8 cellular contexts compared by ENCODE assay signal in the genomic region with DNA sequence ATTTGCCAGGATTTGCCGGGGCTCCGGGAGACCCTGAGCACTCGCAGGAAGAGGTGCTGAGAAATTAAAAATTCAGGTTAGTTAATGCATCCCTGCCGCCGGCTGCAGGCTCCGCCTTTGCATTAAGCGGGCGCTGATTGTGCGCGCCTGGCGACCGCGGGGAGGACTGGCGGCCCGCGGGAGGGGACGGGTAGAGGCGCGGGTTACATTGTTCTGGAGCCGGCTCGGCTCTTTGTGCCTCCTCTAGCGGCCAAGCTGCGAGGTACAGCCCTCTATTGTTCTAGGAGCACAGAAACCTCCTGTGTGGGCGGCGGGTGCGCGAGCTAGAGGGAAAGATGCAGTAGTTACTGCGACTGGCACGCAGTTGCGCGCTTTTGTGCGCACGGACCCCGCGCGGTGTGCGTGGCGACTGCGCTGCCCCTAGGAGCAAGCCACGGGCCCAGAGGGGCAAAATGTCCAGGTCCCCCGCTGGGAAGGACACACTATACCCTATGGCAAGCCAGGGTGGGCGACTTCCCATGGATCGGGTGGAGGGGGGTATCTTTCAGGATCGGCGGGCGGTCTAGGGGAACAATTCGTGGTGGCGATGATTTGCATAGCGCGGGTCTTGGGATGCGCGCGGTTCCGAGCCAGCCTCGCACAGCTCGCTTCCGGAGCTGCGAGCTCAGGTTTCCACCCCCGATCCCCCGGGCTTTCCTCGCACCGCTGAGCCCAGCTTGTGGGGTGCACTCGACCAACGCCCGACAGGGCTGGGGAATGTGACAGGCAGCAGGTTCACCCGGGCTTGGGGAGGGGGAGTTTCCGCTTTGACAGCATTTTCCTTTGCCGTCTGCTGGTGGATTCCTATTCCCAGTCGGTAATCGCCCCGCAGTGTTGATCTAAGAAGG. TPM values are rescaled to one million over a fixed set of nuclear protein-coding genes. Genes with fewer than 3 reads are reported as not detected.
A peak's percentile ranks its signal among the peaks of the same experiment; 100 is the strongest.
DNase-seq lines count a peak whose midpoint lies in the region; ATAC-seq and TF ChIP-seq lines count a peak whose summit lies in the region.

No MANE protein-coding gene starts in this region.

- peaks cover 8 to 10% of the 10 kb centered on the region in 2 donors for H3K36me3 Mint-ChIP-seq in activated T-cell treated with anti-CD3 and anti-CD28 coated beads, Interleukin-2, amount 50 U/mL, for 72 hours (ENCODE audit: insufficient read depth in 2 of 2)

- peak; percentile 68 for DNase-seq in GM06990 (ENCODE audit: extremely low read depth, insufficient read length)
- DNase-seq in NCI-H524 (lab: John Stamatoyannopoulos, UW): peak; percentile 88 to 89
- peak; percentile 81 to 90 for DNase-seq in activated T-cell treated with anti-CD3 and anti-CD28 coated beads, Interleukin-2, amount 50 U/mL, for 72 hours
- peak; percentile 60 for DNase-seq in left cardiac atrium
- peak; percentile 16 for DNase-seq in retinal pigment epithelial cell (ENCODE audit: low read depth)
- DNase-seq in central memory CD4-positive, alpha-beta T cell: no peak

- H3K4me3 ChIP-seq in GM06990 (replicated peaks; ENCODE audit: low read depth, low read length): peak overlapping the region; percentile 44
- H3K4me3 ChIP-seq in retinal pigment epithelial cell (ENCODE audit: low read length): peak overlapping the region; percentile 32

- H3K27me3 Mint-ChIP-seq in activated T-cell treated with anti-CD3 and anti-CD28 coated beads, Interleukin-2, amount 50 U/mL, for 72 hours (ENCODE audit: low read depth): peaks cover 81% of the 10 kb centered on the region

- peaks cover 45% of the 10 kb centered on the region for H3K4me1 Mint-ChIP-seq in activated T-cell treated with anti-CD3 and anti-CD28 coated beads, Interleukin-2, amount 50 U/mL, for 72 hours (ENCODE audit: low read depth)

- H3K27ac Mint-ChIP-seq in activated T-cell treated with anti-CD3 and anti-CD28 coated beads, Interleukin-2, amount 50 U/mL, for 72 hours: no peak overlapping the region

- no peaks in the 10 kb centered on the region for H3K9me3 Mint-ChIP-seq in activated T-cell treated with anti-CD3 and anti-CD28 coated beads, Interleukin-2, amount 50 U/mL, for 72 hours

- peaks cover 3% of the 10 kb centered on the region for H3K27me3 ChIP-seq in GM06990 (replicated peaks; ENCODE audit: control insufficient read depth, insufficient read depth, low read length)

- TF ChIP-seq CTCF in GM06990 (IDR thresholded peaks at IDR 0.05; ENCODE audit: insufficient read depth, low read length, poor library complexity, severe bottlenecking) (peak; percentile 80), retinal pigment epithelial cell (conservative IDR thresholded peaks at IDR 0.05; ENCODE audit: low read depth, low read length) (peak; percentile 70)

- H3K36me3 ChIP-seq in GM06990 (ENCODE audit: control insufficient read depth, insufficient read depth, low read length): no peaks in the 10 kb centered on the region

- peak overlapping the region; percentile 81 to 84 for H3K4me3 Mint-ChIP-seq in activated T-cell treated with anti-CD3 and anti-CD28 coated beads, Interleukin-2, amount 50 U/mL, for 72 hours

- ATAC-seq in HG03095 (IDR thresholded peaks at IDR 0.05; ENCODE audit: unreplicated experiment) (peak; percentile 51), left cardiac atrium (no peak), GM18870 (IDR thresholded peaks at IDR 0.05; ENCODE audit: unreplicated experiment) (no peak)
- peak; percentile 71 to 77 for ATAC-seq in activated T-cell treated with anti-CD3 and anti-CD28 coated beads, Interleukin-2, amount 50 U/mL, for 72 hours (replicated peaks in 1 of 2)

- intact Hi-C loops in left cardiac atrium (cut with DNase I): no loop called here

RNA-seq across cellular contexts. Expression of a gene that starts 2.9 kb away (rescaled TPM):
- total RNA-seq in activated T-cell treated with anti-CD3 and anti-CD28 coated beads, Interleukin-2, amount 50 U/mL, for 72 hours: under 1 TPM; 0.02 TPM
- total RNA-seq in left cardiac atrium: under 1 TPM; 0.03 TPM

Comparison
In these comparisons a context has a peak if more than half of its experiments do, and no peak if none do; other contexts are left out.
1. ATAC-seq: peak in HG03095 (single experiment) and activated T-cell treated with anti-CD3 and anti-CD28 coated beads, Interleukin-2, amount 50 U/mL, for 72 hours (2 of 2); none in left cardiac atrium (0 of 2) and GM18870 (single experiment).